Comparison of ENCODE assay signal across 9 cellular contexts in the genomic region with DNA sequence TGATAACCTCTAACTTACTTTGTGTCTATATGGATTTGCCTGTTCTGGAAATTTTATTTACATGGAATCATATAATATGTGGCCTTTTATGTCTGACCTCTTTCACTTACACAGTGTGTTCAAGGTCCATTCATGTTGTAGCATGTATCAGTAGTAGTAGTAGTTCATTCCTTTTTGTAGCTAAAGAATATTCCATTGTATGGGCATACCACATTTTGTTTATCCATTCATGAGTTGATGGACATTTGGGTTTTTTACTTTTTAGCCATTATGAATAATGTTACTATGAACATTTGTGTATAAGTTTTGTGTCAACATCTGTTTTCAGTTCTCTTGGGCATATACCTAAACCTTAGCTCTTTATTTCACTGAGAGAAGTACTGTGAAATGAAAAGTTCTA. TPM values are rescaled to one million over a fixed set of nuclear protein-coding genes. Genes with fewer than 3 reads are reported as not detected.
"Had no signal": no experiment of that assay in that cellular context is flagged by ENCODE, and none has a peak within 500 bp of the region (broad histone marks: within the 10 kb centered on the region; RNA-seq: fewer than 3 reads in every experiment).

No MANE protein-coding gene starts in this region.

- DNase-seq: H9, HCEC 1CT, IMR-90, KG1 had no signal

- FAIRE-seq: H1, H54, HTR-8/SVneo, K562 had no signal

- H3K4me3 ChIP-seq: GM23338, K562 had no signal

- H3K4me2 ChIP-seq: GM23338 had no signal

- H2AFZ ChIP-seq: GM23338 had no signal

- ATAC-seq: GM23338, K562 had no signal

RNA-seq across cellular contexts. Expression of gene KLHL41, which starts 18.7 kb away (rescaled TPM):
- polyA plus RNA-seq: GM23338, H1 had no signal
